In genomic region chr1:236523704-236524141, GRCh38 we compare ENCODE assay signal across 8 cellular contexts. TPM values are rescaled to one million over a fixed set of nuclear protein-coding genes. Genes with fewer than 3 reads are reported as not detected.
A peak's percentile ranks its signal among the peaks of the same experiment; 100 is the strongest.
DNase-seq lines count a peak whose midpoint lies in the region; FAIRE-seq and TF ChIP-seq lines count a peak whose summit lies in the region.

LGALS8 (plus strand) TSS chr1:236523982; CDS start chr1:236526071, 2,089 bp downstream.

- H3K79me2 ChIP-seq in H9 (ENCODE audit: insufficient read depth, low read length) (no peaks in the 10 kb centered on the region), MM.1S (ENCODE audit: low read length) (peaks cover 3% of the 10 kb centered on the region; the same call in 1 of the 2 replicates), astrocyte (ENCODE audit: insufficient read depth, low read length) (peaks cover 13% of the 10 kb centered on the region), hepatocyte (peaks cover 17% of the 10 kb centered on the region)

- no peak within 1 kb of the TSS for H3K27ac ChIP-seq in H9 (ENCODE audit: insufficient read length, low read depth, low read length)
- H3K27ac ChIP-seq in MM.1S (ENCODE audit: low read length): peak within 1 kb of the TSS; percentile 1; the same call in 1 of the 2 replicates
- H3K27ac ChIP-seq in astrocyte (ENCODE audit: low read depth, low read length): peak within 1 kb of the TSS; percentile 73
- H3K27ac ChIP-seq in hepatocyte: peak within 1 kb of the TSS; percentile 98

- WGBS in H9 (ENCODE audit: extremely low coverage, insufficient read length, low lambda C conversion rate): no CpG with 5 or more reads among the region's 35 CpGs
- 3% methylated on average over 27 of the region's 35 CpGs for WGBS in hepatocyte (ENCODE audit: low lambda C conversion rate, missing lambda C conversion rate)

- H2AK5ac ChIP-seq in H9 (ENCODE audit: insufficient read length, low read length): no peak within 1 kb of the TSS

- H3K4me3 ChIP-seq in MM.1S (ENCODE audit: low read length): peak within 1 kb of the TSS; percentile 81
- H3K4me3 ChIP-seq in astrocyte (ENCODE audit: insufficient read depth, low read depth, low read length): peak within 1 kb of the TSS; percentile 96
- peak within 1 kb of the TSS; percentile 84 for H3K4me3 ChIP-seq in hepatocyte
- peak within 1 kb of the TSS; percentile 88 for H3K4me3 ChIP-seq in retinal pigment epithelial cell (ENCODE audit: low read length)

- H3K9me3 ChIP-seq in H9 (ENCODE audit: control insufficient read depth, low read depth, low read length) (no peaks in the 10 kb centered on the region), MM.1S (replicated peaks; ENCODE audit: insufficient read depth, low read length) (no peaks in the 10 kb centered on the region), astrocyte (ENCODE audit: insufficient read depth, low read depth, low read length) (no peaks in the 10 kb centered on the region), hepatocyte (ENCODE audit: low read depth) (no peaks in the 10 kb centered on the region)

- H3K4me1 ChIP-seq in H9 (ENCODE audit: insufficient read depth, low read length): no peaks in the 10 kb centered on the region
- H3K4me1 ChIP-seq in MM.1S (ENCODE audit: low read length): no peaks in the 10 kb centered on the region
- H3K4me1 ChIP-seq in astrocyte (ENCODE audit: insufficient read depth, low read length): peaks cover 7% of the 10 kb centered on the region
- H3K4me1 ChIP-seq in hepatocyte (ENCODE audit: insufficient read depth): peaks cover 14% of the 10 kb centered on the region

- H3K36me3 ChIP-seq in MM.1S (replicated peaks; ENCODE audit: insufficient read depth, low read length) (no peaks in the 10 kb centered on the region), astrocyte (ENCODE audit: insufficient read depth, low read length) (peaks cover 12% of the 10 kb centered on the region), hepatocyte (replicated peaks; ENCODE audit: insufficient read depth, low read depth) (no peaks in the 10 kb centered on the region)

- H2BK20ac ChIP-seq in H9 (ENCODE audit: low read depth, low read length, poor library complexity, severe bottlenecking): no peak within 1 kb of the TSS

- H4K5ac ChIP-seq in H9 (ENCODE audit: insufficient read length, low read depth, low read length): no peak within 1 kb of the TSS

- H3K14ac ChIP-seq in H9 (ENCODE audit: insufficient read depth, low read length): peak within 1 kb of the TSS; percentile 74

- H3K36me3 Mint-ChIP-seq in H9 (ENCODE audit: insufficient read depth in 1 of 3, low read depth in 3 of 3): 0 out of 7 replicates have a peak, but pooled peaks cover 0 to 2% (median 0%) of the 10 kb centered on the region in 3 experiments
- no peaks in the 10 kb centered on the region for H3K36me3 Mint-ChIP-seq in astrocyte (ENCODE audit: low read depth, unreplicated experiment)

- no peak within 1 kb of the TSS for H3K23ac ChIP-seq in H9 (ENCODE audit: insufficient read length, low read depth, low read length)

- POLR2A ChIA-PET in HEK293T (lab: Yijun Ruan, JAX): no interaction called here

- FAIRE-seq in astrocyte (lab: Jason Lieb, UNC): no peak

- H2BK15ac ChIP-seq in H9 (ENCODE audit: low read depth, low read length): no peak within 1 kb of the TSS

- no peaks in the 10 kb centered on the region for H3K9me3 Mint-ChIP-seq in H9
- no peaks in the 10 kb centered on the region for H3K9me3 Mint-ChIP-seq in astrocyte (ENCODE audit: unreplicated experiment)

- TF ChIP-seq CTCF in H9 (conservative IDR thresholded peaks at IDR 0.05) (no peak), MM.1S (IDR thresholded peaks at IDR 0.05; ENCODE audit: low read length) (no peak), astrocyte (IDR thresholded peaks at IDR 0.05; ENCODE audit: insufficient read depth, low read depth, low read length) (no peak), hepatocyte (IDR thresholded peaks at IDR 0.05; ENCODE audit: poor library complexity) (no peak), retinal pigment epithelial cell (conservative IDR thresholded peaks at IDR 0.05; ENCODE audit: low read depth, low read length) (no peak)

- no peaks in the 10 kb centered on the region for H4K20me1 ChIP-seq in H9 (ENCODE audit: control insufficient read depth, insufficient read depth, insufficient read length)
- H4K20me1 ChIP-seq in MM.1S (ENCODE audit: insufficient read depth, low read length): no peaks in the 10 kb centered on the region
- H4K20me1 ChIP-seq in astrocyte (ENCODE audit: insufficient read depth, low read length): no peaks in the 10 kb centered on the region
- H4K20me1 ChIP-seq in hepatocyte (ENCODE audit: insufficient read depth, poor library complexity, severe bottlenecking): no peaks in the 10 kb centered on the region

- no peaks in the 10 kb centered on the region for H3F3A ChIP-seq in MM.1S (ENCODE audit: insufficient read depth, low read length)

- peaks cover 18% of the 10 kb centered on the region for H3K27me3 Mint-ChIP-seq in H9 (ENCODE audit: low read depth)
- H3K27me3 Mint-ChIP-seq in astrocyte (ENCODE audit: low read depth, unreplicated experiment): no peaks in the 10 kb centered on the region

- CTCF ChIA-PET in HEK293T (lab: Yijun Ruan, JAX): no interaction called here

- H3K4me1 Mint-ChIP-seq in H9 (peaks cover 5 to 6% of the 10 kb centered on the region in 2 experiments), astrocyte (ENCODE audit: low read depth, unreplicated experiment) (peaks cover 4% of the 10 kb centered on the region)

- H3K9ac ChIP-seq in H9 (ENCODE audit: extremely low read depth, insufficient read length, low read length): peak within 1 kb of the TSS; percentile 56
- H3K9ac ChIP-seq in MM.1S (ENCODE audit: low read length): peak within 1 kb of the TSS; percentile 54
- peak within 1 kb of the TSS; percentile 89 for H3K9ac ChIP-seq in astrocyte (ENCODE audit: low read length)

- peak; percentile 52 for DNase-seq in GM04504 (ENCODE audit: low read depth)
- DNase-seq in H9: peak; percentile 67
- peak; percentile 51 for DNase-seq in MM.1S
- peak; percentile 82 for DNase-seq in T-helper 9 cell
- peak; percentile 80 for DNase-seq in astrocyte (ENCODE audit: low read depth)
- peak; percentile 90 for DNase-seq in hepatocyte (ENCODE audit: low spot score)
- no peak for DNase-seq in retinal pigment epithelial cell (ENCODE audit: low read depth)
- DNase-seq in HEK293T (ENCODE audit: extremely low spot score): no peak

- H2AFZ ChIP-seq in H9 (ENCODE audit: low read length) (peak within 1 kb of the TSS; percentile 35), MM.1S (ENCODE audit: low read length) (peak within 1 kb of the TSS; percentile 92), astrocyte (ENCODE audit: low read depth, low read length) (peak within 1 kb of the TSS; percentile 88), hepatocyte (peak within 1 kb of the TSS; percentile 82)

- H2BK5ac ChIP-seq in H9 (ENCODE audit: insufficient read length, low read length): no peak within 1 kb of the TSS

- peaks cover 13% of the 10 kb centered on the region for H3K23me2 ChIP-seq in H9 (ENCODE audit: insufficient read length, low read depth, low read length, poor library complexity, severe bottlenecking)

- H3K4me2 ChIP-seq in H9 (ENCODE audit: insufficient read depth, insufficient read length, low read length): peak within 1 kb of the TSS; percentile 84
- H3K4me2 ChIP-seq in MM.1S (ENCODE audit: low read depth, low read length): peak within 1 kb of the TSS; percentile 76
- peak within 1 kb of the TSS; percentile 90 for H3K4me2 ChIP-seq in astrocyte (ENCODE audit: low read length)
- peak within 1 kb of the TSS; percentile 88 for H3K4me2 ChIP-seq in hepatocyte

- peak within 1 kb of the TSS in 1 of 3 experiments; percentile 90; a peak in 2 of 7 replicates for H3K27ac Mint-ChIP-seq in H9
- H3K27ac Mint-ChIP-seq in astrocyte (ENCODE audit: unreplicated experiment): peak within 1 kb of the TSS; percentile 87

- peak within 1 kb of the TSS; percentile 51 for H3K18ac ChIP-seq in H9 (ENCODE audit: insufficient read length, low read depth, low read length)

- no peak within 1 kb of the TSS for H4K91ac ChIP-seq in H9 (ENCODE audit: insufficient read length, low read depth, low read length)

- H3T11ph ChIP-seq in H9 (ENCODE audit: low read length): no peak within 1 kb of the TSS

- H3K4me3 Mint-ChIP-seq in H9 (peak within 1 kb of the TSS; percentile 83 to 86), astrocyte (ENCODE audit: unreplicated experiment) (peak within 1 kb of the TSS; percentile 92)

- H3K56ac ChIP-seq in H9 (ENCODE audit: insufficient read length, low read depth, low read length): no peak within 1 kb of the TSS

- no peaks in the 10 kb centered on the region for H3K9me2 ChIP-seq in MM.1S (replicated peaks; ENCODE audit: insufficient read depth, low read length)
- no peaks in the 10 kb centered on the region for H3K9me2 ChIP-seq in hepatocyte (replicated peaks; ENCODE audit: insufficient read depth)

- H3K79me1 ChIP-seq in H9 (ENCODE audit: insufficient read depth, low read depth, low read length, poor library complexity, severe bottlenecking): no peaks in the 10 kb centered on the region

- no peak within 1 kb of the TSS for H2BK12ac ChIP-seq in H9 (ENCODE audit: insufficient read length, low read depth, low read length)

- no peak within 1 kb of the TSS for H4K8ac ChIP-seq in H9 (replicated peaks; ENCODE audit: insufficient read length, low read depth, low read length)

- H3K27me3 ChIP-seq in H9 (ENCODE audit: insufficient read depth, low read length) (no peaks in the 10 kb centered on the region), MM.1S (replicated peaks; ENCODE audit: insufficient read depth, low read length) (no peaks in the 10 kb centered on the region; the same call in 1 of the 2 replicates), astrocyte (ENCODE audit: insufficient read depth, low read length) (no peaks in the 10 kb centered on the region), hepatocyte (no peaks in the 10 kb centered on the region)

- no peak within 1 kb of the TSS for H3K4ac ChIP-seq in H9 (ENCODE audit: low read depth, low read length)

- H2BK120ac ChIP-seq in H9 (ENCODE audit: low read depth, low read length, poor library complexity, severe bottlenecking): no peak within 1 kb of the TSS

TF ChIP-seq in HEK293T, 16 proteins besides CTCF, POLR2A, EP300 and RAD21:
- TF ChIP-seq FOXA1 (IDR thresholded peaks at IDR 0.05): no peak
- TF ChIP-seq ARNT (IDR thresholded peaks at IDR 0.05): no peak
- no peak for TF ChIP-seq FOXM1 (IDR thresholded peaks at IDR 0.05; ENCODE audit: borderline replicate concordance)
- no peak for TF ChIP-seq FOXK2 (IDR thresholded peaks at IDR 0.05)
- no peak for TF ChIP-seq SP1 (IDR thresholded peaks at IDR 0.05)
- TF ChIP-seq TARDBP (IDR thresholded peaks at IDR 0.05): no peak
- TF ChIP-seq CTBP1 (IDR thresholded peaks at IDR 0.05; ENCODE audit: borderline replicate concordance): no peak

RNA-seq across cellular contexts. Expression of gene LGALS8, which starts in this region (rescaled TPM):
- total RNA-seq in H9 (2021) (14.2 and 15.3 TPM in 2 replicates), astrocyte (23.1 and 27.9 TPM in 2 replicates), hepatocyte (43.9 and 46.6 TPM in 2 replicates)
- 33.5 TPM in 2 replicates for polyA plus RNA-seq in hepatocyte

Comparison
In these comparisons a context has a peak if more than half of its experiments do, and no peak if none do; other contexts are left out.
1. DNase-seq: peak in GM04504 (single experiment), H9 (single experiment), MM.1S (single experiment), T-helper 9 cell (single experiment), astrocyte (single experiment) and hepatocyte (single experiment); none in retinal pigment epithelial cell (single experiment) and HEK293T (single experiment).
2. H2AFZ ChIP-seq: peak in every context shown above with its lines; median percentile 92 in MM.1S; 88 in astrocyte; 82 in hepatocyte; 35 in H9.
3. Peak in every context shown above with its lines, with median percentiles within 50 percentile points of each other: H3K4me2 ChIP-seq, H3K9ac ChIP-seq and H3K4me3 ChIP-seq.